ENCODE assay signal across 1 cellular context in the genomic region with DNA sequence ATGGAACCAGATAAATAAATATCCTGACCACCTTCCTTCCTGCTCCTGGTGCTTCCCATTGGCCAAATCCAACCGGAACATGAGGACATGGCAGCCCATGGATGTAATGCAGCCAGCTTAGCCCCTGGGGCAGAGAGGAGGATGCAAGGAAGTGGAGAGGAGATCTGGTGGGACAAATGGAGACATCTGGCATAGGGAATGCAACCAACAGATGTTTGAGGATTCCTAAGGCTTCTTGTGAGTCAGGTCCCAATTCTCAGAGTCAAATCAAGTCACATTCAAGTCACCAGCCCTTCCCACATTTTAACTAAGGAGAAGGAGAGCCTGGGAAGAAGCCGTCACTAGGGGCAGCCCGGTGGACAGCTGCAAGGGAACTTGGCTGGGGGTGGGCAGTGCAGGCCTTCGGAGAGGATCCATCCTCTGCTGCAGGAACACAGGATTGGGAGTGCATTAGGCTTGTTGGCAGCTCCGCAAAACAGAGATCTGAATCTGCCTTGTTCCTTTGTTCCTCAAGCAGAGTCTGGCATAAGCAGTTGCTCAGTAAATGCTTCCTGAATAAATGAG.
TF ChIP-seq lines count a peak whose summit lies in the region.

No MANE protein-coding gene starts in this region.

TF ChIP-seq in GM23338, 12 proteins besides CTCF, POLR2A, EP300 and RAD21 (continued from another document):
- TF ChIP-seq, protein P1, sequence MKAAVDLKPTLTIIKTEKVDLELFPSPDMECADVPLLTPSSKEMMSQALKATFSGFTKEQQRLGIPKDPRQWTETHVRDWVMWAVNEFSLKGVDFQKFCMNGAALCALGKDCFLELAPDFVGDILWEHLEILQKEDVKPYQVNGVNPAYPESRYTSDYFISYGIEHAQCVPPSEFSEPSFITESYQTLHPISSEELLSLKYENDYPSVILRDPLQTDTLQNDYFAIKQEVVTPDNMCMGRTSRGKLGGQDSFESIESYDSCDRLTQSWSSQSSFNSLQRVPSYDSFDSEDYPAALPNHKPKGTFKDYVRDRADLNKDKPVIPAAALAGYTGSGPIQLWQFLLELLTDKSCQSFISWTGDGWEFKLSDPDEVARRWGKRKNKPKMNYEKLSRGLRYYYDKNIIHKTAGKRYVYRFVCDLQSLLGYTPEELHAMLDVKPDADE (IDR thresholded peaks at IDR 0.05) = no peak
- no peak for TF ChIP-seq JUNB (IDR thresholded peaks at IDR 0.05; ENCODE audit: unreplicated experiment)
